35 cellular contexts compared by ENCODE assay signal in genomic region chr5:35456506-35456905, GRCh38.
"Had no signal": no experiment of that assay in that cellular context is flagged by ENCODE, and none has a peak within 500 bp of the region (broad histone marks: within the 10 kb centered on the region; RNA-seq: fewer than 3 reads in every experiment).

No MANE protein-coding gene starts in this region.

- DNase-seq: Karpas-422, Kasumi-1, KBM-7, KG1, MG63, MM.1S, MV-4-11, NCI-H1048, NCI-H1092, NCI-H1092 treated with DMSO at 0.1 percent for 48 hours, NCI-H1105, NCI-H1105 treated with DMSO at 0.1 percent for 48 hours, NCI-H1417, NCI-H1417 treated with DMSO at 0.1 percent for 48 hours, NCI-H1436, NCI-H1436 treated with DMSO at 0.1 percent for 48 hours, NCI-H146, NCI-H1694, NCI-H1694 treated with DMSO at 0.1 percent for 48 hours, NCI-H187, NCI-H187 treated with DMSO at 0.1 percent for 48 hours, NCI-H1930, NCI-H2029, NCI-H2029 treated with DMSO at 0.1 percent for 48 hours, NCI-H2081, NCI-H2081 treated with DMSO at 0.1 percent for 48 hours, NCI-H2107, NCI-H2171, NCI-H2171 treated with DMSO at 0.1 percent for 48 hours, NCI-H2227 treated with DMSO at 0.1 percent for 48 hours, NCI-H226, NCI-H345, NCI-H446, NCI-H446 treated with DMSO at 0.1 percent for 48 hours had no signal

- H3K9ac ChIP-seq: KMS-11 had no signal

- H3K27me3 ChIP-seq: MG63 had no signal

- H3K36me3 ChIP-seq: MG63 had no signal

- H3K27ac ChIP-seq: KMS-11 had no signal

- H3K4me3 ChIP-seq: MG63 had no signal

- H3K4me2 ChIP-seq: KMS-11 had no signal

- H3K9me3 ChIP-seq: MG63 had no signal
